ENCODE assay signal across 1 cellular context in genomic region chr12:69115955-69116354, GRCh38.
TF ChIP-seq lines count a peak whose summit lies in the region.

No MANE protein-coding gene starts in this region.

TF ChIP-seq in H1, 55 proteins besides CTCF, POLR2A, EP300 and RAD21 (continued from another document):
- TF ChIP-seq YY1 (IDR thresholded peaks at IDR 0.05; ENCODE audit: low read depth, low read length) = peak; percentile 78
